7 cellular contexts compared by ENCODE assay signal in genomic region chr4:9488796-9489195, GRCh38. TPM values are rescaled to one million over a fixed set of nuclear protein-coding genes. Genes with fewer than 3 reads are reported as not detected.
"Had no signal": no experiment of that assay in that cellular context is flagged by ENCODE, and none has a peak within 500 bp of the region (broad histone marks: within the 10 kb centered on the region; RNA-seq: fewer than 3 reads in every experiment).

No MANE protein-coding gene starts in this region.

RNA-seq across cellular contexts. Expression of gene DEFB131A, which starts 44.6 kb away (rescaled TPM):
- total RNA-seq: GM23248, GM23338, H1, H4, H7, H9, HFFc6 had no signal
- polyA plus RNA-seq: GM23248, GM23338, H1 had no signal
